Comparison of ENCODE assay signal across 1 cellular context in the genomic region with DNA sequence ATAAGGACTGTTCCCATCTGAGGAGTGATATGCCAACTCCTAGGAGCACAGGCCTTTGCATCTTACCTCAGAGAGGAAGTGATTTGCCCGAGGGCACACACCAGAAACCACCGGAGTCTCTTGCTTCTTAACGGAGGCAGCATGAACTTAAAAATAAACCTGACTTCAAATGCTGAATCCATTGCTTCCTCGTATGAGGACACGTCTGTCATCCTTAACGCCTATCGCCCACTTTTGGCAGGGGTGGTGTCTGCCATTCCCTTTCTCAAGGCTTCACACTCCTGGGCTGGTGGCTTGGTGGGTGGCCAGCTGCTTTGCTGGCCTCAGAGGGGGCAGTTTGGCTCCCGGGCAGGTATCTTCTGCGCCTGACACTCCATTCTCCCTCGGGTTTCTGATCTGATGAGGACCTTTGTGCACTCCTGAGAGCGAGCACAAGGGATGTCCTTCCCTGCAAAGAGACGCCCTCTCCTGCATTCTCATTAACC.
TF ChIP-seq lines count a peak whose summit lies in the region.

No MANE protein-coding gene starts in this region.

TF ChIP-seq in GM12878, 131 proteins besides CTCF, POLR2A, EP300 and RAD21:
- TF ChIP-seq FOS (IDR thresholded peaks at IDR 0.05; ENCODE audit: borderline replicate concordance, extremely low read depth, insufficient read length) (no peak), KLF5 (IDR thresholded peaks at IDR 0.05; ENCODE audit: partially characterized antibody) (no peak), JUNB (IDR thresholded peaks at IDR 0.05) (no peak)
- TF ChIP-seq, protein P1, sequence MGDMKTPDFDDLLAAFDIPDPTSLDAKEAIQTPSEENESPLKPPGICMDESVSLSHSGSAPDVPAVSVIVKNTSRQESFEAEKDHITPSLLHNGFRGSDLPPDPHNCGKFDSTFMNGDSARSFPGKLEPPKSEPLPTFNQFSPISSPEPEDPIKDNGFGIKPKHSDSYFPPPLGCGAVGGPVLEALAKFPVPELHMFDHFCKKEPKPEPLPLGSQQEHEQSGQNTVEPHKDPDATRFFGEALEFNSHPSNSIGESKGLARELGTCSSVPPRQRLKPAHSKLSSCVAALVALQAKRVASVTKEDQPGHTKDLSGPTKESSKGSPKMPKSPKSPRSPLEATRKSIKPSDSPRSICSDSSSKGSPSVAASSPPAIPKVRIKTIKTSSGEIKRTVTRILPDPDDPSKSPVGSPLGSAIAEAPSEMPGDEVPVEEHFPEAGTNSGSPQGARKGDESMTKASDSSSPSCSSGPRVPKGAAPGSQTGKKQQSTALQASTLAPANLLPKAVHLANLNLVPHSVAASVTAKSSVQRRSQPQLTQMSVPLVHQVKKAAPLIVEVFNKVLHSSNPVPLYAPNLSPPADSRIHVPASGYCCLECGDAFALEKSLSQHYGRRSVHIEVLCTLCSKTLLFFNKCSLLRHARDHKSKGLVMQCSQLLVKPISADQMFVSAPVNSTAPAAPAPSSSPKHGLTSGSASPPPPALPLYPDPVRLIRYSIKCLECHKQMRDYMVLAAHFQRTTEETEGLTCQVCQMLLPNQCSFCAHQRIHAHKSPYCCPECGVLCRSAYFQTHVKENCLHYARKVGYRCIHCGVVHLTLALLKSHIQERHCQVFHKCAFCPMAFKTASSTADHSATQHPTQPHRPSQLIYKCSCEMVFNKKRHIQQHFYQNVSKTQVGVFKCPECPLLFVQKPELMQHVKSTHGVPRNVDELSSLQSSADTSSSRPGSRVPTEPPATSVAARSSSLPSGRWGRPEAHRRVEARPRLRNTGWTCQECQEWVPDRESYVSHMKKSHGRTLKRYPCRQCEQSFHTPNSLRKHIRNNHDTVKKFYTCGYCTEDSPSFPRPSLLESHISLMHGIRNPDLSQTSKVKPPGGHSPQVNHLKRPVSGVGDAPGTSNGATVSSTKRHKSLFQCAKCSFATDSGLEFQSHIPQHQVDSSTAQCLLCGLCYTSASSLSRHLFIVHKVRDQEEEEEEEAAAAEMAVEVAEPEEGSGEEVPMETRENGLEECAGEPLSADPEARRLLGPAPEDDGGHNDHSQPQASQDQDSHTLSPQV (IDR thresholded peaks at IDR 0.05): no peak
